Comparison of ENCODE assay signal across 8 cellular contexts in genomic region chr16:57091200-57091989, GRCh38. TPM values are rescaled to one million over a fixed set of nuclear protein-coding genes. Genes with fewer than 3 reads are reported as not detected.
A peak's percentile ranks its signal among the peaks of the same experiment; 100 is the strongest.
DNase-seq lines count a peak whose midpoint lies in the region; ATAC-seq, FAIRE-seq and TF ChIP-seq lines count a peak whose summit lies in the region.

No MANE protein-coding gene starts in this region.

- H3K27me3 ChIP-seq in H7 (ENCODE audit: control insufficient read depth, insufficient read depth, low read length) (peaks cover 21% of the 10 kb centered on the region), endodermal cell (ENCODE audit: control insufficient read depth, insufficient read depth, low read length, poor library complexity, severe bottlenecking) (peaks cover 14% of the 10 kb centered on the region)

- H3K27me3 Mint-ChIP-seq in endodermal cell (ENCODE audit: insufficient read depth) = peaks cover 64% of the 10 kb centered on the region

- peak overlapping the region; percentile 71 for H3K4me3 ChIP-seq in H7 (ENCODE audit: insufficient read depth, low read depth, low read length)
- peak overlapping the region; percentile 81 for H3K4me3 ChIP-seq in endodermal cell (ENCODE audit: low read length)

- peak overlapping the region; percentile 67 for H3K4me3 Mint-ChIP-seq in endodermal cell

- H3K36me3 Mint-ChIP-seq in endodermal cell (ENCODE audit: low read depth) = no peaks in the 10 kb centered on the region

- WGBS in endodermal cell (ENCODE audit: insufficient coverage in 1 of 2, insufficient read length in 1 of 2), 2 experiments = 9 to 19% methylated on average over 17 to 25 of the region's 25 CpGs

- peak; percentile 16 for FAIRE-seq in RCC 7860 (lab: Jason Lieb, UNC)

- no peaks in the 10 kb centered on the region for H3K9me3 Mint-ChIP-seq in endodermal cell

- H3K9ac ChIP-seq in endodermal cell (ENCODE audit: extremely low read depth, low read length, poor library complexity, severe bottlenecking) = peak overlapping the region; percentile 44

- H3K9me3 ChIP-seq in endodermal cell (ENCODE audit: control insufficient read depth, low read length) = no peaks in the 10 kb centered on the region

- no peaks in the 10 kb centered on the region for H3K36me3 ChIP-seq in H7 (replicated peaks; ENCODE audit: control insufficient read depth, insufficient read depth, low read length)
- H3K36me3 ChIP-seq in endodermal cell (ENCODE audit: control insufficient read depth, insufficient read depth, low read length) = no peaks in the 10 kb centered on the region

- peaks cover 3% of the 10 kb centered on the region for H3K4me1 ChIP-seq in endodermal cell (ENCODE audit: control insufficient read depth, insufficient read depth, low read length)

- DNase-seq in H7 (peak; percentile 80), RCC 7860 (ENCODE audit: low spot score) (peak; percentile 68), endodermal cell (peak; percentile 87), myocyte (ENCODE audit: low read depth) (peak; percentile 14), cerebellum (ENCODE audit: low spot score) (no peak)
- no peak for DNase-seq in effector CD4-positive, alpha-beta T cell

- H3K27ac Mint-ChIP-seq in endodermal cell = no peak overlapping the region

- no peak for ATAC-seq in HG03039 (IDR thresholded peaks at IDR 0.05; ENCODE audit: unreplicated experiment)
- ATAC-seq in GM18870 (IDR thresholded peaks at IDR 0.05; ENCODE audit: unreplicated experiment) = no peak

- TF ChIP-seq CTCF in endodermal cell (conservative IDR thresholded peaks at IDR 0.05) = no peak

- peak overlapping the region; percentile 26 for H3K27ac ChIP-seq in endodermal cell (ENCODE audit: low read depth, low read length)

- peaks cover 8% of the 10 kb centered on the region for H3K4me1 Mint-ChIP-seq in endodermal cell

RNA-seq across cellular contexts. Expression of gene CPNE2, which starts 1.0 kb away (rescaled TPM):
- 19.4 and 21.1 TPM in 2 replicates for total RNA-seq in H7 (2014; rRNA removed; shearing (Covaris generic))
- total RNA-seq in endodermal cell (10 to 100 TPM; 12.3 to 16.6 TPM), myocyte (12.1 and 24.7 TPM in 2 replicates), cerebellum (42.8 TPM)
- 32.5 TPM for polyA plus RNA-seq in endodermal cell (2013, experiment 1 of 2)
- 39.2 TPM for polyA plus RNA-seq in endodermal cell (2013, experiment 2 of 2)
- 14.0 TPM for polyA plus RNA-seq in myocyte (2012)

Comparison
In these comparisons a context has a peak if more than half of its experiments do, and no peak if none do; other contexts are left out.
1. DNase-seq: peak in H7 (single experiment), RCC 7860 (single experiment), endodermal cell (single experiment) and myocyte (single experiment); none in cerebellum (single experiment) and effector CD4-positive, alpha-beta T cell (single experiment).